8 cellular contexts compared by ENCODE assay signal in the genomic region with DNA sequence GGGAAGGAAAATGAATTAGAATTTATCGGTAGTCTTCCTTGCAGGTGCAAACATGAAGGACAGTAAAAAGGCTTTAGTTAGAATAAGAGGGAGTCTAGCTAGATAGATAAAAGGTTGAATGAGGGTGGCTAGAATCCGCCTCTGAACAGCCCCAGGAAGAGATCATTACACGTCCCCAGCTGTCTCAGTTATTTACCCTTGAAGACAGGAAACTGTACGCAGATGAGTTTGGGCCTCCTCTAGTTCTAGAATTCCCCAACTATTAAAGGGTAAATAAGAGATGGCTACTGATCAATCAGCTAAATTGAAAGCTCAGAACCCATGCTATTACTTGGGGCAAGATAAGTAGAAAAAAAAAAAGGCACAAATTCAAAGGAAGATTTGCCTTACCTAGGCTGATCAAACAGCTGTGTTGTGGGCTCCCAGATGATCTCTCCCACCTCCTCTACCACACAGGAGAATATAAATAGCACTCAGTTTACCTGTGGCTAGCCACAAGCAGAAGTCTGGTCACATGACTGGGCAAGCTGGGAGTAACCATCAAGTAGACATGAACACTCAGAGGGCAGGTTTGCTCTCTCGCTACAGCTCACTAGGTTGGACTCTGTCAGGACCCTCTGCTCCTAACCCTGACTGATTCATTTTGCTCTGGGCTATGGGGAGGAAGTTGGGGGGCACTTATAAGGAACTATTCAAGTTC.
DNase-seq lines count a peak whose midpoint lies in the region; ATAC-seq lines count a peak whose summit lies in the region.

No MANE protein-coding gene starts in this region.

- H3K36me3 Mint-ChIP-seq in activated T-cell treated with anti-CD3 and anti-CD28 coated beads, Interleukin-2, amount 50 U/mL, for 24 hours (ENCODE audit: low read depth): peaks cover 24% of the 10 kb centered on the region
- peaks cover 42% of the 10 kb centered on the region for H3K36me3 Mint-ChIP-seq in T-helper 2 cell treated with Interferon-gamma antibody and Interleukin-4, amounts not matched to agents 5 μg/mL and 100 μg/mL, for 36 hours (ENCODE audit: low read depth)
- peaks cover 18% of the 10 kb centered on the region for H3K36me3 Mint-ChIP-seq in stimulated activated naive CD8-positive, alpha-beta T cell treated with anti-CD3 and anti-CD28 coated beads, Interleukin-15, Interleukin-2, amounts not matched to agents 100 ng/mL and 50 ng/mL, for 24 hours (ENCODE audit: low read depth)

- peak; percentile 38 for ATAC-seq in HG02938 (IDR thresholded peaks at IDR 0.05; ENCODE audit: unreplicated experiment)

- DNase-seq in activated T-cell treated with anti-CD3 and anti-CD28 coated beads, Interleukin-2, amount 50 U/mL, for 24 hours: peak; percentile 31
- no peak for DNase-seq in activated T-cell treated with anti-CD3 and anti-CD28 coated beads, Interleukin-2, amount 50 U/mL, for 48 hours
- DNase-seq in T-helper 2 cell treated with Interferon-gamma antibody and Interleukin-4, amounts not matched to agents 5 μg/mL and 100 μg/mL, for 36 hours (ENCODE audit: low spot score): no peak
- DNase-seq in COR-L47 (lab: John Stamatoyannopoulos, UW) (no peak), OCI-M1 (lab: John Stamatoyannopoulos, UW) (no peak), SW480 (ENCODE audit: low spot score) (no peak)

- H3K27ac Mint-ChIP-seq in activated T-cell treated with anti-CD3 and anti-CD28 coated beads, Interleukin-2, amount 50 U/mL, for 24 hours: peak overlapping the region; percentile 92
- peak overlapping the region; percentile 84 for H3K27ac Mint-ChIP-seq in T-helper 2 cell treated with Interferon-gamma antibody and Interleukin-4, amounts not matched to agents 5 μg/mL and 100 μg/mL, for 36 hours
- peak overlapping the region; percentile 80 for H3K27ac Mint-ChIP-seq in stimulated activated naive CD8-positive, alpha-beta T cell treated with anti-CD3 and anti-CD28 coated beads, Interleukin-15, Interleukin-2, amounts not matched to agents 100 ng/mL and 50 ng/mL, for 24 hours

- H3K4me3 Mint-ChIP-seq in activated T-cell treated with anti-CD3 and anti-CD28 coated beads, Interleukin-2, amount 50 U/mL, for 24 hours: peak overlapping the region; percentile 62
- H3K4me3 Mint-ChIP-seq in T-helper 2 cell treated with Interferon-gamma antibody and Interleukin-4, amounts not matched to agents 5 μg/mL and 100 μg/mL, for 36 hours: peak overlapping the region; percentile 86
- peak overlapping the region; percentile 65 for H3K4me3 Mint-ChIP-seq in stimulated activated naive CD8-positive, alpha-beta T cell treated with anti-CD3 and anti-CD28 coated beads, Interleukin-15, Interleukin-2, amounts not matched to agents 100 ng/mL and 50 ng/mL, for 24 hours

- H3K27me3 Mint-ChIP-seq in activated T-cell treated with anti-CD3 and anti-CD28 coated beads, Interleukin-2, amount 50 U/mL, for 24 hours: no peaks in the 10 kb centered on the region
- H3K27me3 Mint-ChIP-seq in T-helper 2 cell treated with Interferon-gamma antibody and Interleukin-4, amounts not matched to agents 5 μg/mL and 100 μg/mL, for 36 hours (ENCODE audit: low read depth): no peaks in the 10 kb centered on the region
- no peaks in the 10 kb centered on the region for H3K27me3 Mint-ChIP-seq in stimulated activated naive CD8-positive, alpha-beta T cell treated with anti-CD3 and anti-CD28 coated beads, Interleukin-15, Interleukin-2, amounts not matched to agents 100 ng/mL and 50 ng/mL, for 24 hours

- H3K4me1 Mint-ChIP-seq in activated T-cell treated with anti-CD3 and anti-CD28 coated beads, Interleukin-2, amount 50 U/mL, for 24 hours (ENCODE audit: low read depth): peaks cover 81% of the 10 kb centered on the region
- peaks cover 69% of the 10 kb centered on the region for H3K4me1 Mint-ChIP-seq in T-helper 2 cell treated with Interferon-gamma antibody and Interleukin-4, amounts not matched to agents 5 μg/mL and 100 μg/mL, for 36 hours (ENCODE audit: low read depth)
- H3K4me1 Mint-ChIP-seq in stimulated activated naive CD8-positive, alpha-beta T cell treated with anti-CD3 and anti-CD28 coated beads, Interleukin-15, Interleukin-2, amounts not matched to agents 100 ng/mL and 50 ng/mL, for 24 hours (ENCODE audit: low read depth): peaks cover 84% of the 10 kb centered on the region

- no peaks in the 10 kb centered on the region for H3K9me3 Mint-ChIP-seq in activated T-cell treated with anti-CD3 and anti-CD28 coated beads, Interleukin-2, amount 50 U/mL, for 24 hours
- peaks cover 6% of the 10 kb centered on the region for H3K9me3 Mint-ChIP-seq in T-helper 2 cell treated with Interferon-gamma antibody and Interleukin-4, amounts not matched to agents 5 μg/mL and 100 μg/mL, for 36 hours
- H3K9me3 Mint-ChIP-seq in stimulated activated naive CD8-positive, alpha-beta T cell treated with anti-CD3 and anti-CD28 coated beads, Interleukin-15, Interleukin-2, amounts not matched to agents 100 ng/mL and 50 ng/mL, for 24 hours: no peaks in the 10 kb centered on the region
